ENCODE assay signal across 8 cellular contexts in genomic region chr2:72325592-72326422, GRCh38.
A peak's percentile ranks its signal among the peaks of the same experiment; 100 is the strongest.
DNase-seq lines count a peak whose midpoint lies in the region; ATAC-seq, FAIRE-seq and TF ChIP-seq lines count a peak whose summit lies in the region.

No MANE protein-coding gene starts in this region.

- H3K27me3 Mint-ChIP-seq in activated T-helper 17 cell treated with anti-CD3 and anti-CD28 coated beads, Interleukin-2, amount 50 U/mL, for 72 hours, result no peaks in the 10 kb centered on the region

- peak; percentile 49 for TF ChIP-seq RAD21 in GM12878 (IDR thresholded peaks at IDR 0.05; ENCODE audit: insufficient read depth, low read depth, low read length)

- peak; percentile 63 for TF ChIP-seq CTCF in BE2C (IDR thresholded peaks at IDR 0.05; ENCODE audit: low read depth, low read length)
- peak; percentile 72 for TF ChIP-seq CTCF in HL-60 (IDR thresholded peaks at IDR 0.05; ENCODE audit: insufficient read depth, low read length)
- TF ChIP-seq CTCF in GM12878 (IDR thresholded peaks at IDR 0.05 in 2 of 3, conservative IDR thresholded peaks at IDR 0.05 in 1 of 3; ENCODE audit: control insufficient read depth in 2 of 3, extremely low read depth in 1 of 3, insufficient read depth in 1 of 3, low read depth in 3 of 3, low read length in 3 of 3), result peak; percentile 56 to 81 (median 76)
- peak; percentile 36 to 69 (median 60) for TF ChIP-seq CTCF in right lobe of liver (IDR thresholded peaks at IDR 0.05)

- H3K36me3 ChIP-seq in BE2C (no peaks in the 10 kb centered on the region), GM12878 (ENCODE audit: control insufficient read depth in 2 of 2, insufficient read depth in 2 of 2, low read length in 1 of 2) (no peaks in the 10 kb centered on the region), right lobe of liver (no peaks in the 10 kb centered on the region)

- no peak overlapping the region for H3K4me3 Mint-ChIP-seq in activated T-helper 17 cell treated with anti-CD3 and anti-CD28 coated beads, Interleukin-2, amount 50 U/mL, for 72 hours

- H3K79me2 ChIP-seq in GM12878 (ENCODE audit: control insufficient read depth, insufficient read depth, low read length), result no peaks in the 10 kb centered on the region

- H3K27me3 ChIP-seq in BE2C (no peaks in the 10 kb centered on the region), HL-60 (ENCODE audit: insufficient read depth, poor library complexity, severe bottlenecking) (no peaks in the 10 kb centered on the region), GM12878 (replicated peaks in 1 of 2; ENCODE audit: control insufficient read depth in 2 of 2, insufficient read depth in 2 of 2, low read length in 1 of 2) (no peaks in the 10 kb centered on the region), right lobe of liver (no peaks in the 10 kb centered on the region)

- H3K4me1 ChIP-seq in BE2C (no peaks in the 10 kb centered on the region), GM12878 (ENCODE audit: control insufficient read depth, insufficient read depth, low read length) (no peaks in the 10 kb centered on the region), right lobe of liver (no peaks in the 10 kb centered on the region)

- no peak overlapping the region for H3K27ac ChIP-seq in HL-60 (replicated peaks)
- H3K27ac ChIP-seq in GM12878 (ENCODE audit: control insufficient read depth, insufficient read depth), result no peak overlapping the region
- no peak overlapping the region for H3K27ac ChIP-seq in right lobe of liver

- ATAC-seq in GM18867 (IDR thresholded peaks at IDR 0.05; ENCODE audit: unreplicated experiment) (peak; percentile 84), GM12878 (peak; percentile 85), right lobe of liver (peak; percentile 75 to 95 (median 89))
- no peak for ATAC-seq in activated T-helper 17 cell treated with anti-CD3 and anti-CD28 coated beads, Interleukin-2, amount 50 U/mL, for 72 hours (replicated peaks)

- TF ChIP-seq POLR2A in GM12878 (IDR thresholded peaks at IDR 0.05; ENCODE audit: low read depth, low read length) (no peak), right lobe of liver (IDR thresholded peaks at IDR 0.05) (no peak)

- H3K9me3 ChIP-seq in BE2C, result no peaks in the 10 kb centered on the region
- H3K9me3 ChIP-seq in GM12878 (replicated peaks; ENCODE audit: control insufficient read depth, insufficient read depth, low read length), result no peaks in the 10 kb centered on the region
- H3K9me3 ChIP-seq in right lobe of liver, result no peaks in the 10 kb centered on the region

- DNase-seq in BE2C, result peak; percentile 6
- peak in 1 of 2 experiments; percentile 6 for DNase-seq in HL-60 (ENCODE audit: low read depth in 1 of 2, low spot score in 1 of 2)
- no peak for DNase-seq in GM12878 (ENCODE audit: low read depth, low spot score)
- peak in 2 of 3 donors; percentile 21 to 47 for DNase-seq in right lobe of liver
- no peak for DNase-seq in NK-92 treated with Interleukin-12 subunit alpha and Interleukin-12 subunit beta, amount 100 ng/mL, for 24 hours (lab: John Stamatoyannopoulos, UW)
- DNase-seq in GOT3 (lab: John Stamatoyannopoulos, UW), result no peak

- intact Hi-C loops in GM12878 (cut with micrococcal nuclease; ENCODE audit: unreplicated experiment) (loop anchor here (5.0 kb wide), 1 partner anchor 251 kb away; no protein-coding TSS in a partner anchor), right lobe of liver (cut with DNase I) (no loop called here)

- FAIRE-seq in GM12878 (lab: Jason Lieb, UNC), result no peak

- no peak overlapping the region for H3K9ac ChIP-seq in GM12878 (ENCODE audit: control insufficient read depth, insufficient read depth, low read length)

- in situ Hi-C loops in GM12878 (cut with MboI), result no loop called here

- peaks cover 7% of the 10 kb centered on the region for H3K9me3 Mint-ChIP-seq in activated T-helper 17 cell treated with anti-CD3 and anti-CD28 coated beads, Interleukin-2, amount 50 U/mL, for 72 hours

- SMC1A ChIA-PET in GM12878 (lab: Charles Lee; ENCODE audit: uncharacterized antibody, unreplicated experiment), result no interaction called here

- CTCF ChIA-PET in GM12878 (lab: Yijun Ruan, JAX), result interaction anchor here (0.8 to 3.1 kb wide), 6 partner anchors 10 to 795 kb away, joined by 3 to 13 read pairs (median 4); no protein-coding TSS in a partner anchor

- H3K4me3 ChIP-seq in BE2C (ENCODE audit: low read depth, low read length) (no peak overlapping the region), HL-60 (replicated peaks; ENCODE audit: insufficient read depth, low read length) (no peak overlapping the region), GM12878 (no peak overlapping the region), right lobe of liver (no peak overlapping the region)

- H3K4me2 ChIP-seq in GM12878 (ENCODE audit: control insufficient read depth, insufficient read depth), result no peak overlapping the region

- H3K36me3 Mint-ChIP-seq in activated T-helper 17 cell treated with anti-CD3 and anti-CD28 coated beads, Interleukin-2, amount 50 U/mL, for 72 hours (ENCODE audit: low read depth), result no peaks in the 10 kb centered on the region

- BruUV-seq in GM12878 (replicated peaks; lab: Mats Ljungman, UMichigan), result no TSS peak

- POLR2A ChIA-PET in GM12878 (lab: Charles Lee), result no interaction called here

- H3K27ac Mint-ChIP-seq in activated T-helper 17 cell treated with anti-CD3 and anti-CD28 coated beads, Interleukin-2, amount 50 U/mL, for 72 hours, result no peak overlapping the region

- WGBS in GM12878 (ENCODE audit: insufficient coverage, insufficient replicate concordance, low lambda C conversion rate, missing lambda C conversion rate), result 6% methylated on average over 8 of the region's 8 CpGs
- WGBS in right lobe of liver (ENCODE audit: insufficient coverage, low coverage, low lambda C conversion rate, missing lambda C conversion rate), result 63% methylated on average over 6 of the region's 8 CpGs

- RAD21 ChIA-PET in GM12878 (lab: Charles Lee; ENCODE audit: unreplicated experiment), result no interaction called here

- no peaks in the 10 kb centered on the region for H3K4me1 Mint-ChIP-seq in activated T-helper 17 cell treated with anti-CD3 and anti-CD28 coated beads, Interleukin-2, amount 50 U/mL, for 72 hours

- no peaks in the 10 kb centered on the region for H4K20me1 ChIP-seq in GM12878 (ENCODE audit: control insufficient read depth, insufficient read depth)

- TF ChIP-seq EP300 in GM12878 (IDR thresholded peaks at IDR 0.05; ENCODE audit: borderline replicate concordance in 1 of 2, control insufficient read depth in 1 of 2, low read depth in 2 of 2, low read length in 2 of 2), result no peak

- H2AFZ ChIP-seq in GM12878 (ENCODE audit: control insufficient read depth, low read depth, low read length), result no peak overlapping the region

TF ChIP-seq in GM12878, 131 proteins besides CTCF, POLR2A, EP300 and RAD21:
- peak; percentile 40; the same call in 1 of the 2 replicates for TF ChIP-seq SMC3 (IDR thresholded peaks at IDR 0.05; ENCODE audit: borderline replicate concordance, low read length)
- TF ChIP-seq HDAC2 (IDR thresholded peaks at IDR 0.05), result no peak
- TF ChIP-seq HDGF (IDR thresholded peaks at IDR 0.05), result no peak
- no peak for TF ChIP-seq KDM1A (IDR thresholded peaks at IDR 0.05; ENCODE audit: borderline replicate concordance)
- no peak for TF ChIP-seq SREBF1 (IDR thresholded peaks at IDR 0.05; ENCODE audit: low read length)
- TF ChIP-seq, protein P1, sequence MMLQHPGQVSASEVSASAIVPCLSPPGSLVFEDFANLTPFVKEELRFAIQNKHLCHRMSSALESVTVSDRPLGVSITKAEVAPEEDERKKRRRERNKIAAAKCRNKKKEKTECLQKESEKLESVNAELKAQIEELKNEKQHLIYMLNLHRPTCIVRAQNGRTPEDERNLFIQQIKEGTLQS (IDR thresholded peaks at IDR 0.05; ENCODE audit: borderline replicate concordance, extremely low read depth, low read depth, low read length), result no peak
- TF ChIP-seq, protein P2, sequence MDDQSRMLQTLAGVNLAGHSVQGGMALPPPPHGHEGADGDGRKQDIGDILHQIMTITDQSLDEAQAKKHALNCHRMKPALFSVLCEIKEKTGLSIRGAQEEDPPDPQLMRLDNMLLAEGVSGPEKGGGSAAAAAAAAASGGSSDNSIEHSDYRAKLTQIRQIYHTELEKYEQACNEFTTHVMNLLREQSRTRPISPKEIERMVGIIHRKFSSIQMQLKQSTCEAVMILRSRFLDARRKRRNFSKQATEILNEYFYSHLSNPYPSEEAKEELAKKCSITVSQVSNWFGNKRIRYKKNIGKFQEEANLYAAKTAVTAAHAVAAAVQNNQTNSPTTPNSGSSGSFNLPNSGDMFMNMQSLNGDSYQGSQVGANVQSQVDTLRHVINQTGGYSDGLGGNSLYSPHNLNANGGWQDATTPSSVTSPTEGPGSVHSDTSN (IDR thresholded peaks at IDR 0.05; ENCODE audit: insufficient replicate concordance, low read depth, low read length), result no peak
- peak; percentile 5; the same call in 1 of the 2 replicates for TF ChIP-seq SPI1 (IDR thresholded peaks at IDR 0.05; ENCODE audit: borderline replicate concordance, insufficient read depth, low read depth, low read length)
- TF ChIP-seq POLR2AphosphoS2 (IDR thresholded peaks at IDR 0.05; ENCODE audit: low read depth, low read length), result no peak
- TF ChIP-seq SIN3A (IDR thresholded peaks at IDR 0.05; ENCODE audit: low read depth, low read length), result no peak

Comparison
In these comparisons a context has a peak if more than half of its experiments do, and no peak if none do; other contexts are left out.
1. DNase-seq: peak in BE2C (single experiment) and right lobe of liver (2 of 3); none in GM12878 (single experiment), NK-92 treated with Interleukin-12 subunit alpha and Interleukin-12 subunit beta, amount 100 ng/mL, for 24 hours (single experiment) and GOT3 (single experiment).
2. Peak in every context shown above with its lines, with median percentiles within 50 percentile points of each other: CTCF ChIP-seq.